ENCODE assay signal across 36 cellular contexts in the genomic region with DNA sequence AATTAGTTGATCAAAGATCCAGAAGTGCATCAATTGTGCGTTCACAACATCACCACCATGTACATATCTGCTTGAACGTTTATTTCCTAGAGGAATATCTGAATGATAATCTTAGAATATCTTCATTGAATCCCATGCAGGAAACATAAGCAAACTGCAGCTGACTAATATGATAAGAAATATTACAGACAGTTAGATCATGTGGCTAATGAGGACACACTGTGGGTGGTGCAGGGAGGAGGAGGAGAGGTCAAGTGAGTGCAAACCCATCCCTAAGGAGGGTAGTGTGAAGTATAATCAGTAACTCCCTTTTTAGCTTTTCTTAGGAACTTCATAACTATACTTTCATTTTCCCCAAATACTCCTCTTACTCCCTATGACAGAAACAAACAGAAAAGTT. TPM values are rescaled to one million over a fixed set of nuclear protein-coding genes. Genes with fewer than 3 reads are reported as not detected.
DNase-seq lines count a peak whose midpoint lies in the region; ATAC-seq, FAIRE-seq and TF ChIP-seq lines count a peak whose summit lies in the region.
"Had no signal": no experiment of that assay in that cellular context is flagged by ENCODE, and none has a peak within 500 bp of the region (broad histone marks: within the 10 kb centered on the region; RNA-seq: fewer than 3 reads in every experiment).

No MANE protein-coding gene starts in this region.

- TF ChIP-seq CTCF in lower lobe of right lung (IDR thresholded peaks at IDR 0.05) = no peak

- peaks cover 18% of the 10 kb centered on the region for H3K4me1 ChIP-seq in lower lobe of right lung
- H3K4me1 ChIP-seq: A549, adrenal gland, gastroesophageal sphincter, stomach had no signal

- no peak for TF ChIP-seq POLR2A in erythroblast (IDR thresholded peaks at IDR 0.05; ENCODE audit: low read length)

- intact Hi-C loops in lower lobe of right lung (cut with DNase I) = no loop called here

- ATAC-seq in lower lobe of right lung (peak; percentile 52 to 58), GM21390 (IDR thresholded peaks at IDR 0.05; ENCODE audit: unreplicated experiment) (no peak)
- ATAC-seq: A549; CD8-positive, alpha-beta T cell; esophagus mucosa; gastroesophageal sphincter; left lobe of liver; natural killer cell had no signal

- peak; percentile 7 for DNase-seq in CD1c-positive myeloid dendritic cell (ENCODE audit: extremely low spot score)
- DNase-seq in OCI-M1 (lab: John Stamatoyannopoulos, UW) = peak; percentile 54
- DNase-seq in erythroblast (lab: John Stamatoyannopoulos, UW) = peak; percentile 90 to 91
- DNase-seq in lower lobe of right lung = no peak
- no peak for DNase-seq in activated CD4-positive, alpha-beta T cell treated with anti-CD3 and anti-CD28 coated beads for 4 hours
- DNase-seq in urothelium cell line (ENCODE audit: low spot score) = no peak
- no peak for DNase-seq in dedifferentiated amniotic fluid mesenchymal stem cell (ENCODE audit: extremely low spot score)
- DNase-seq: activated CD4-positive, alpha-beta T cell treated with anti-CD3 and anti-CD28 coated beads, Interleukin-2, amount 10 ng/mL, durations not matched to agents 7 days and 5 days; activated naive CD4-positive, alpha-beta T cell treated with Interleukin-2 at 50 U/mL for 16 hours; activated T-cell treated with anti-CD3 and anti-CD28 coated beads, Interleukin-2, amount 50 U/mL, for 24 hours; adrenal gland; CD8-positive, alpha-beta T cell; effector memory CD4-positive, alpha-beta T cell; HFFc6; Kasumi-1; natural killer cell; NCI-H1092; NCI-H1694 treated with DMSO at 0.1 percent for 48 hours; NCI-H2171; NCI-H524 treated with DMSO at 0.1 percent for 48 hours; NK-92 treated with Interleukin-12 subunit alpha and Interleukin-12 subunit beta, amount 100 ng/mL, for 24 hours; occipital lobe; PC-9; SHP77; stimulated activated CD4-positive, alpha-beta T cell treated with anti-CD3 and anti-CD28 coated beads, Interleukin-1b, Interleukin-23, amount 100 ng/mL, for 48 hours; stomach; WERI-Rb-1 had no signal

- H3K27ac ChIP-seq in lower lobe of right lung = no peak overlapping the region
- H3K27ac ChIP-seq: A549, adrenal gland, gastroesophageal sphincter, PC-9, stomach, WERI-Rb-1 had no signal

- H3K36me3 ChIP-seq in lower lobe of right lung = no peaks in the 10 kb centered on the region
- H3K36me3 ChIP-seq: adrenal gland, gastroesophageal sphincter, stomach, tibial nerve, WERI-Rb-1 had no signal

- H3K4me3 ChIP-seq in lower lobe of right lung = no peak overlapping the region
- H3K4me3 ChIP-seq: A549, adrenal gland, gastroesophageal sphincter, PC-9, skin epidermis, stomach, tibial nerve had no signal

- H3K9me3 ChIP-seq in lower lobe of right lung = no peaks in the 10 kb centered on the region
- H3K9me3 ChIP-seq: A549, adrenal gland, gastroesophageal sphincter, stomach, tibial nerve had no signal

- no peak for FAIRE-seq in urothelium cell line (lab: Jason Lieb, UNC)
- FAIRE-seq: A549, colon had no signal

- H3K27me3 ChIP-seq in lower lobe of right lung (ENCODE audit: low read depth) = no peaks in the 10 kb centered on the region
- H3K27me3 ChIP-seq: adrenal gland, gastroesophageal sphincter, stomach, tibial nerve had no signal

RNA-seq across cellular contexts. Expression of a gene that starts 58.3 kb away (rescaled TPM):
- 87.2 TPM for total RNA-seq in lower lobe of right lung
- total RNA-seq: HFFc6, pulmonary artery endothelial cell had no signal

Comparison
In these comparisons a context has a peak if more than half of its experiments do, and no peak if none do; other contexts are left out.
1. DNase-seq: peak in CD1c-positive myeloid dendritic cell (single experiment), OCI-M1 (single experiment) and erythroblast (2 of 2); none in lower lobe of right lung (single experiment), activated CD4-positive, alpha-beta T cell treated with anti-CD3 and anti-CD28 coated beads for 4 hours (0 of 2), urothelium cell line (single experiment) and dedifferentiated amniotic fluid mesenchymal stem cell (single experiment).